Comparison of ENCODE assay signal across 20 cellular contexts in genomic region chr5:142878638-142879037, GRCh38.
DNase-seq lines count a peak whose midpoint lies in the region; ATAC-seq and TF ChIP-seq lines count a peak whose summit lies in the region.
"Had no signal": no experiment of that assay in that cellular context is flagged by ENCODE, and none has a peak within 500 bp of the region (broad histone marks: within the 10 kb centered on the region; RNA-seq: fewer than 3 reads in every experiment).

No MANE protein-coding gene starts in this region.

- TF ChIP-seq CTCF in CD8-positive, alpha-beta T cell (IDR thresholded peaks at IDR 0.05) = no peak
- TF ChIP-seq CTCF in HEK293 (tag by site-specific recombination; IDR thresholded peaks at IDR 0.05) = no peak
- no peak for TF ChIP-seq CTCF in stomach (IDR thresholded peaks at IDR 0.05)
- no peak for TF ChIP-seq CTCF in activated CD8-positive, alpha-beta T cell treated with anti-CD3 and anti-CD28 coated beads for 36 hours (IDR thresholded peaks at IDR 0.05)
- TF ChIP-seq CTCF in gastroesophageal sphincter (IDR thresholded peaks at IDR 0.05) = no peak

- no peaks in the 10 kb centered on the region for H3K27me3 Mint-ChIP-seq in CD8-positive, alpha-beta T cell (ENCODE audit: low read depth)
- H3K27me3 Mint-ChIP-seq in activated CD8-positive, alpha-beta T cell treated with anti-CD3 and anti-CD28 coated beads for 36 hours = no peaks in the 10 kb centered on the region
- H3K27me3 Mint-ChIP-seq: CD4-positive, alpha-beta T cell had no signal

- H3K36me3 ChIP-seq in CD8-positive, alpha-beta T cell (ENCODE audit: insufficient read depth, low read length) = no peaks in the 10 kb centered on the region
- H3K36me3 ChIP-seq in HEK293 (ENCODE audit: control insufficient read depth in 2 of 2, insufficient read depth in 1 of 2, low read length in 2 of 2) (no peaks in the 10 kb centered on the region), stomach (peaks cover 0 to 37% (median 13%) of the 10 kb centered on the region in 4 donors), gastroesophageal sphincter (peaks cover 0 to 6% of the 10 kb centered on the region in 2 donors)

- WGBS in stomach, 5 donors = 42 to 70% (median 53%) methylated on average over 3 of the region's 3 CpGs
- 88% methylated on average over 3 of the region's 3 CpGs; no CpG with 5 or more reads in 1 of the 2 donors for WGBS in gastroesophageal sphincter (ENCODE audit: low coverage in 1 of 2), 2 donors

- DNase-seq in CD8-positive, alpha-beta T cell = no peak
- peak; percentile 89 for DNase-seq in cerebellar cortex (ENCODE audit: low spot score)
- peak; percentile 61 for DNase-seq in stomach
- DNase-seq in activated CD8-positive, alpha-beta T cell treated with anti-CD3 and anti-CD28 coated beads for 36 hours = no peak
- DNase-seq in posterior cingulate gyrus = no peak
- DNase-seq: ACHN; AML-193; CD4-positive, alpha-beta T cell; GF-D8; MV-4-11; NCI-H1417; NCI-H187 treated with DMSO at 0.1 percent for 48 hours; NCI-H446 treated with DMSO at 0.1 percent for 48 hours; NCI-H82; SHP77 treated with DMSO at 0.1 percent for 48 hours; T-helper 1 cell had no signal

- intact Hi-C loops in CD8-positive, alpha-beta T cell (cut with DNase I, micrococcal nuclease) = no loop called here
- intact Hi-C loops in stomach (cut with DNase I; ENCODE audit: low total_unique reads) = no loop called here
- intact Hi-C loops in activated CD8-positive, alpha-beta T cell treated with anti-CD3 and anti-CD28 coated beads for 36 hours (cut with micrococcal nuclease) = no loop called here
- intact Hi-C loops in posterior cingulate gyrus (cut with DNase I) = no loop called here

- no peaks in the 10 kb centered on the region for H3K27me3 ChIP-seq in CD8-positive, alpha-beta T cell (ENCODE audit: insufficient read depth, low read length)
- H3K27me3 ChIP-seq in stomach (no peaks in the 10 kb centered on the region), gastroesophageal sphincter (no peaks in the 10 kb centered on the region)

- no peaks in the 10 kb centered on the region for H3K4me1 Mint-ChIP-seq in CD8-positive, alpha-beta T cell (ENCODE audit: low read depth)
- peaks cover 2% of the 10 kb centered on the region for H3K4me1 Mint-ChIP-seq in activated CD8-positive, alpha-beta T cell treated with anti-CD3 and anti-CD28 coated beads for 36 hours (ENCODE audit: low read depth)

- ATAC-seq in CD8-positive, alpha-beta T cell = no peak
- ATAC-seq in activated CD8-positive, alpha-beta T cell treated with anti-CD3 and anti-CD28 coated beads for 36 hours = no peak
- no peak for ATAC-seq in gastroesophageal sphincter
- ATAC-seq: SK-N-SH treated with all-trans-retinoic acid at 6 μM for 48 hours had no signal

- peaks cover 53% of the 10 kb centered on the region for H3K36me3 Mint-ChIP-seq in CD8-positive, alpha-beta T cell
- no peaks in the 10 kb centered on the region for H3K36me3 Mint-ChIP-seq in activated CD8-positive, alpha-beta T cell treated with anti-CD3 and anti-CD28 coated beads for 36 hours (ENCODE audit: low read depth)

- no peaks in the 10 kb centered on the region for H3K4me1 ChIP-seq in CD8-positive, alpha-beta T cell (ENCODE audit: insufficient read depth, low read length)
- H3K4me1 ChIP-seq in HEK293 (ENCODE audit: control insufficient read depth, insufficient read depth, low read length) = no peaks in the 10 kb centered on the region
- H3K4me1 ChIP-seq in stomach = peaks cover 15 to 66% (median 36%) of the 10 kb centered on the region in 4 donors
- H3K4me1 ChIP-seq in gastroesophageal sphincter = peaks cover 0 to 35% (median 5%) of the 10 kb centered on the region in 3 donors

- POLR2A ChIA-PET in CD8-positive, alpha-beta T cell (lab: Charles Lee) = interaction anchor here (0.5 to 1.8 kb wide), 3 partner anchors 18 to 913 kb away, joined by 3 to 5 read pairs (median 3); no protein-coding TSS in a partner anchor
- POLR2A ChIA-PET in HEK293 (lab: Yijun Ruan, JAX) = interaction anchor here (1.8 kb wide), 1 partner anchor 108 kb away, joined by 4 read pairs; no protein-coding TSS in a partner anchor
- POLR2A ChIA-PET in activated CD8-positive, alpha-beta T cell treated with anti-CD3 and anti-CD28 coated beads for 36 hours (lab: Charles Lee) = no interaction called here

- no peak overlapping the region for H3K27ac ChIP-seq in CD8-positive, alpha-beta T cell (ENCODE audit: low read depth, low read length)
- H3K27ac ChIP-seq in HEK293 (ENCODE audit: extremely low read depth, low read depth, low read length) (no peak overlapping the region), stomach (no peak overlapping the region), gastroesophageal sphincter (no peak overlapping the region)
- H3K27ac ChIP-seq: HL-60 had no signal

- H3K4me3 Mint-ChIP-seq in CD8-positive, alpha-beta T cell = no peak overlapping the region
- no peak overlapping the region for H3K4me3 Mint-ChIP-seq in activated CD8-positive, alpha-beta T cell treated with anti-CD3 and anti-CD28 coated beads for 36 hours
- H3K4me3 Mint-ChIP-seq: CD4-positive, alpha-beta T cell had no signal

- H3K27ac Mint-ChIP-seq in CD8-positive, alpha-beta T cell = peak overlapping the region; percentile 37
- H3K27ac Mint-ChIP-seq in activated CD8-positive, alpha-beta T cell treated with anti-CD3 and anti-CD28 coated beads for 36 hours = no peak overlapping the region
- H3K27ac Mint-ChIP-seq: CD4-positive, alpha-beta T cell had no signal

- TF ChIP-seq EP300 in stomach (IDR thresholded peaks at IDR 0.05) (no peak), gastroesophageal sphincter (IDR thresholded peaks at IDR 0.05) (no peak)

- CTCF ChIA-PET in CD8-positive, alpha-beta T cell (lab: Charles Lee) = interaction anchor here (0.9 to 15.5 kb wide), 12 partner anchors 8 to 223 kb away, joined by 3 to 269 read pairs (median 22); no protein-coding TSS in a partner anchor
- CTCF ChIA-PET in HEK293 (lab: Yijun Ruan, JAX) = interaction anchor here (1.0 to 16.6 kb wide), 8 partner anchors 8 to 162 kb away, joined by 3 to 572 read pairs (median 10); no protein-coding TSS in a partner anchor
- CTCF ChIA-PET in activated CD8-positive, alpha-beta T cell treated with anti-CD3 and anti-CD28 coated beads for 36 hours (lab: Charles Lee) = interaction anchor here (1.0 to 25.8 kb wide), 9 partner anchors 10 to 267 kb away, joined by 3 to 1012 read pairs (median 20); partner anchors contain the start of gene ARHGAP26

- H3K4me3 ChIP-seq in CD8-positive, alpha-beta T cell (ENCODE audit: low read depth, low read length) = no peak overlapping the region
- no peak overlapping the region for H3K4me3 ChIP-seq in HEK293 (ENCODE audit: low read depth, low read length)
- no peak overlapping the region for H3K4me3 ChIP-seq in stomach
- H3K4me3 ChIP-seq in gastroesophageal sphincter = no peak overlapping the region

- H3K9me3 ChIP-seq in CD8-positive, alpha-beta T cell (ENCODE audit: low read length) = no peaks in the 10 kb centered on the region
- H3K9me3 ChIP-seq in HEK293 (ENCODE audit: control insufficient read depth, insufficient read depth, low read depth, low read length) = no peaks in the 10 kb centered on the region
- no peaks in the 10 kb centered on the region for H3K9me3 ChIP-seq in stomach
- H3K9me3 ChIP-seq in gastroesophageal sphincter = no peaks in the 10 kb centered on the region

- no peaks in the 10 kb centered on the region for H3K9me3 Mint-ChIP-seq in CD8-positive, alpha-beta T cell
- no peaks in the 10 kb centered on the region for H3K9me3 Mint-ChIP-seq in activated CD8-positive, alpha-beta T cell treated with anti-CD3 and anti-CD28 coated beads for 36 hours
- H3K9me3 Mint-ChIP-seq: CD4-positive, alpha-beta T cell had no signal

- TF ChIP-seq POLR2A in stomach (IDR thresholded peaks at IDR 0.05) (no peak), gastroesophageal sphincter (IDR thresholded peaks at IDR 0.05) (no peak)

TF ChIP-seq in HEK293, 187 proteins besides CTCF, POLR2A, EP300 and RAD21:
- TF ChIP-seq ZNF600 (tag by site-specific recombination; IDR thresholded peaks at IDR 0.05) (0 out of 2 replicates have a peak, but pooled peaks have one; percentile 15), GLI4 (tag by site-specific recombination; IDR thresholded peaks at IDR 0.05) (no peak), ZNF350 (tag by site-specific recombination; IDR thresholded peaks at IDR 0.05) (no peak), SCRT1 (tag by site-specific recombination; IDR thresholded peaks at IDR 0.05; ENCODE audit: borderline replicate concordance) (0 out of 2 replicates have a peak, but pooled peaks have one; percentile 61), ZFHX2 (tag by site-specific recombination; conservative IDR thresholded peaks at IDR 0.05) (no peak), ZNF624 (tag by site-specific recombination; IDR thresholded peaks at IDR 0.05) (no peak)

Comparison
In these comparisons a context has a peak if more than half of its experiments do, and no peak if none do; other contexts are left out.
1. DNase-seq: peak in cerebellar cortex (single experiment) and stomach (single experiment); none in CD8-positive, alpha-beta T cell (0 of 7), activated CD8-positive, alpha-beta T cell treated with anti-CD3 and anti-CD28 coated beads for 36 hours (single experiment) and posterior cingulate gyrus (0 of 10).